ENCODE assay signal across 23 cellular contexts in the genomic region with DNA sequence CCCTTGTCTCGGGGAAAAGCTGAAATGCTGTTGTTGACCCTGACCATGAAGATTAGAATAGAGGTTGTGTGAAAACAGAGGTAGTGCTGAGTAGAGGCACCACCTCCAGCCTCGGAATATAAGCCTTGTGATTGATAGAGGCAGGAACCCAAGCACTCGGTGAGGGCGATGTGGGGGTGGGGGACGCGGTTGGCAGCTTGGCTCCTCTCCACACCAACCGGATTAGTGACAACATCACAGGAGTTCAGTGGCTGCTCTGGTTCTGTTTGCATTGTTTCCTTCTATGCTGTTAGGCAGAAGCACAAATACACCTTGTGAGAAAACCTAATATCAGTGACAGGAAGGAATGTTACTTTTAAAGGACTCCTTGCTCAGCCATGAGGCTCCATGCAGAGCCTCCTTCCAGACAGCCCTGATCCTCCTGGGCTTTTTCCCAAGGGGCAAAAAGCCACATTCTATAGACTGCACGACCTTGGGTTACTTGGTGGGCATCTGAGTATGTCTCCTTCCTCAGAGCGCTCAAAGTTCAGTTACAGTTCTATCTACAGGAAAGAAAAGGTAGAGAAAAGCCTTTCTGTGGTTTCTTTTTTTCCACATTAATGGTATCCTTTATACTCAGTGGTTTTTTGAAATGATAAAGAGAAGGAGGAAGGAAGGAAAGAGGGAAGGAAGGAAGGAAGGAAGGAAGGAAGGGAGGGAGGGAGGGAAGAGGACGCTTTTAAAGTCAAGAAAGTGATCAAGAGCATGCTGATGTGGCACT.
A peak's percentile ranks its signal among the peaks of the same experiment; 100 is the strongest.
DNase-seq lines count a peak whose midpoint lies in the region; ATAC-seq and TF ChIP-seq lines count a peak whose summit lies in the region.
"Had no signal": no experiment of that assay in that cellular context is flagged by ENCODE, and none has a peak within 500 bp of the region (broad histone marks: within the 10 kb centered on the region; RNA-seq: fewer than 3 reads in every experiment).

No MANE protein-coding gene starts in this region.

- DNase-seq in A673 (ENCODE audit: low spot score), result peak; percentile 53
- peak; percentile 28 for DNase-seq in COR-L47 (lab: John Stamatoyannopoulos, UW)
- no peak for DNase-seq in Panc1 (ENCODE audit: low read depth, low spot score)
- peak; percentile 35 for DNase-seq in kidney tubule cell (ENCODE audit: low spot score)
- DNase-seq in testis, result no peak
- DNase-seq in G401 (ENCODE audit: low spot score), result no peak
- DNase-seq in stimulated activated CD4-positive, alpha-beta T cell treated with anti-CD3 and anti-CD28 coated beads, Interleukin-4, amount 100 ng/mL, for 24 hours, result no peak
- DNase-seq in Kasumi-1 (lab: John Stamatoyannopoulos, UW), result no peak
- DNase-seq: activated CD4-positive, alpha-beta T cell treated with anti-CD3 and anti-CD28 coated beads for 4 hours; effector CD8-positive, alpha-beta T cell; foreskin keratinocyte; hippocampal formation; lower lobe of right lung; mucosa of descending colon; NCI-H774; PC-3; psoas muscle; SIG-M5; small intestine; stimulated activated CD4-positive, alpha-beta T cell treated with anti-CD3 and anti-CD28 coated beads, Interleukin-2, amount 100 ng/mL, for 24 hours; stimulated activated naive B cell treated with anti-CD40 and anti-IgM and Interleukin-4, amounts not matched to agents 10 μg/mL and 1 μg/mL and 100 μg/mL, for 72 hours; T-cell had no signal

- CTCF ChIA-PET in A673 (lab: Charles Lee), result no interaction called here
- CTCF ChIA-PET in Panc1 (lab: Charles Lee), result no interaction called here

- H3K4me1 ChIP-seq in A673 (ENCODE audit: insufficient read depth, low read length, poor library complexity, severe bottlenecking) (peaks cover 12% of the 10 kb centered on the region), Panc1 (ENCODE audit: control insufficient read depth, insufficient read depth, low read length) (no peaks in the 10 kb centered on the region), testis (no peaks in the 10 kb centered on the region)
- H3K4me1 ChIP-seq: foreskin keratinocyte, lower lobe of right lung, psoas muscle, tibial nerve had no signal

- peak overlapping the region; percentile 17 for H3K27ac ChIP-seq in A673 (ENCODE audit: low read depth, low read length, poor library complexity, severe bottlenecking)
- H3K27ac ChIP-seq in Panc1 (ENCODE audit: low read length), result no peak overlapping the region
- H3K27ac ChIP-seq in testis, result no peak overlapping the region
- H3K27ac ChIP-seq: foreskin keratinocyte, lower lobe of right lung, psoas muscle, tibial nerve had no signal

- TF ChIP-seq POLR2A in testis (IDR thresholded peaks at IDR 0.05), result no peak

- no peak for TF ChIP-seq CTCF in A673 (conservative IDR thresholded peaks at IDR 0.05; ENCODE audit: low read depth, low read length)
- TF ChIP-seq CTCF in Panc1 (IDR thresholded peaks at IDR 0.05), result no peak
- TF ChIP-seq CTCF in testis (IDR thresholded peaks at IDR 0.05), result no peak

- 0 out of 2 replicates have a peak, but pooled peaks have one; percentile 30 for ATAC-seq in Panc1
- ATAC-seq: foreskin keratinocyte; lower lobe of right lung; mucosa of descending colon; PC-3; psoas muscle; stimulated activated naive B cell treated with anti-CD40 and anti-IgM and Interleukin-4, amounts not matched to agents 10 μg/mL and 1 μg/mL and 100 μg/mL, for 72 hours; T-cell had no signal

- H3K36me3 ChIP-seq in A673 (ENCODE audit: insufficient read depth, low read length, poor library complexity, severe bottlenecking), result no peaks in the 10 kb centered on the region
- H3K36me3 ChIP-seq in Panc1 (ENCODE audit: control insufficient read depth, insufficient read depth, low read length), result no peaks in the 10 kb centered on the region
- H3K36me3 ChIP-seq in testis (ENCODE audit: low read depth, missing control alignments), result no peaks in the 10 kb centered on the region
- H3K36me3 ChIP-seq: lower lobe of right lung, tibial nerve had no signal

- WGBS in testis, 2 donors, result 58 to 73% methylated on average over 10 of the region's 10 CpGs

- H3K4me3 ChIP-seq in A673 (ENCODE audit: low read depth, low read length, poor library complexity, severe bottlenecking), result no peak overlapping the region
- H3K4me3 ChIP-seq in Panc1 (ENCODE audit: low read depth in 2 of 2, low read length in 2 of 2), result no peak overlapping the region
- no peak overlapping the region for H3K4me3 ChIP-seq in testis
- H3K4me3 ChIP-seq: lower lobe of right lung, mucosa of descending colon, psoas muscle, tibial nerve had no signal

- POLR2A ChIA-PET in A673 (lab: Charles Lee; ENCODE audit: low non-redundant PET), result no interaction called here
- POLR2A ChIA-PET in Panc1 (lab: Charles Lee), result interaction anchor here (0.5 kb wide), 1 partner anchor 373 kb away, joined by 5 read pairs; no protein-coding TSS in a partner anchor

- H3K27me3 ChIP-seq in A673 (replicated peaks; ENCODE audit: insufficient read depth, low read depth, low read length, poor library complexity), result no peaks in the 10 kb centered on the region
- no peaks in the 10 kb centered on the region; the same call in none of the 2 replicates for H3K27me3 ChIP-seq in Panc1 (ENCODE audit: control insufficient read depth, insufficient read depth, low read length)
- H3K27me3 ChIP-seq in testis, result no peaks in the 10 kb centered on the region
- H3K27me3 ChIP-seq: foreskin keratinocyte, tibial nerve had no signal

- no peaks in the 10 kb centered on the region for H3K9me3 ChIP-seq in A673 (ENCODE audit: low read depth, low read length, poor library complexity, severe bottlenecking)
- no peaks in the 10 kb centered on the region for H3K9me3 ChIP-seq in Panc1 (ENCODE audit: control insufficient read depth, insufficient read depth, low read depth, low read length)
- no peaks in the 10 kb centered on the region for H3K9me3 ChIP-seq in testis
- H3K9me3 ChIP-seq: lower lobe of right lung, mucosa of descending colon, psoas muscle had no signal

- in situ Hi-C loops in Panc1 (cut with HindIII; ENCODE audit: low pct_unique_long_range_greater_than_20kb, low sequenced_read_pairs), result no loop called here
- in situ Hi-C loops in G401 (cut with HindIII; ENCODE audit: low sequenced_read_pairs), result no loop called here

- intact Hi-C loops in A673 (cut with micrococcal nuclease; ENCODE audit: unreplicated experiment) (no loop called here), Panc1 (cut with micrococcal nuclease; ENCODE audit: unreplicated experiment) (no loop called here), testis (cut with DNase I; ENCODE audit: low total_unique reads) (no loop called here)

- BruUV-seq in A673 (replicated peaks; lab: Mats Ljungman, UMichigan) (no TSS peak), Panc1 (replicated peaks; lab: Mats Ljungman, UMichigan) (no TSS peak)

Comparison
In these comparisons a context has a peak if more than half of its experiments do, and no peak if none do; other contexts are left out.
1. DNase-seq: peak in A673 (single experiment), COR-L47 (single experiment) and kidney tubule cell (single experiment); none in Panc1 (single experiment), testis (single experiment), G401 (single experiment), stimulated activated CD4-positive, alpha-beta T cell treated with anti-CD3 and anti-CD28 coated beads, Interleukin-4, amount 100 ng/mL, for 24 hours (single experiment) and Kasumi-1 (0 of 2).